ENCODE assay signal across 18 cellular contexts in genomic region chr9:122109035-122109813, GRCh38. TPM values are rescaled to one million over a fixed set of nuclear protein-coding genes. Genes with fewer than 3 reads are reported as not detected.
DNase-seq lines count a peak whose midpoint lies in the region; ATAC-seq and TF ChIP-seq lines count a peak whose summit lies in the region.
"Had no signal": no experiment of that assay in that cellular context is flagged by ENCODE, and none has a peak within 500 bp of the region (broad histone marks: within the 10 kb centered on the region; RNA-seq: fewer than 3 reads in every experiment).

No MANE protein-coding gene starts in this region.

- ATAC-seq in GM23338 (peak; percentile 70), GM18502 (IDR thresholded peaks at IDR 0.05; ENCODE audit: poor library complexity, unreplicated experiment) (no peak)

- no peaks in the 10 kb centered on the region for H3K4me1 ChIP-seq in GM23338 (ENCODE audit: insufficient read depth)
- H3K4me1 ChIP-seq in SJCRH30, result peaks cover 8% of the 10 kb centered on the region
- H3K4me1 ChIP-seq in neuronal stem cell (ENCODE audit: control insufficient read depth in 2 of 2, insufficient read depth in 1 of 2, low read depth in 1 of 2, low read length in 2 of 2), result peaks cover 13 to 15% of the 10 kb centered on the region in 2 donors
- H3K4me1 ChIP-seq: BLaER1 treated with 17β-estradiol and CSF1 and Interleukin-3, amounts not matched to agents 10 nM and 100 nM; HAP-1 had no signal

- H3K9me2 ChIP-seq in GM23338 (ENCODE audit: insufficient read depth), result 0 out of 2 replicates have a peak, but pooled peaks cover 3% of the 10 kb centered on the region

- H2BK120ac ChIP-seq in neuronal stem cell (ENCODE audit: low read depth, low read length), result no peak overlapping the region

- H3K14ac ChIP-seq in neuronal stem cell (ENCODE audit: low read length), result no peak overlapping the region

- CTCF ChIA-PET in HEK293T (lab: Yijun Ruan, JAX), result interaction anchor here (1.4 to 4.5 kb wide), 2 partner anchors 11 to 14 kb away, joined by 5 to 20 read pairs; no protein-coding TSS in a partner anchor

- H4K91ac ChIP-seq in neuronal stem cell (ENCODE audit: low read depth, low read length, poor library complexity), result no peak overlapping the region

- peak overlapping the region; percentile 48 for H3K18ac ChIP-seq in neuronal stem cell (ENCODE audit: low read length)

- H3K27ac Mint-ChIP-seq in GM23338, result no peak overlapping the region
- H3K27ac Mint-ChIP-seq in activated T-helper 2 cell treated with anti-CD3 and anti-CD28 coated beads, Interferon-gamma antibody, Interleukin-2, Interleukin-4, amounts not matched to agents 10 μg/mL and 5 μg/mL and 100 μg/mL, durations not matched to agents 14 hours and 24 hours and 36 hours, result no peak overlapping the region
- H3K27ac Mint-ChIP-seq: CD4-positive, CD25-positive, alpha-beta regulatory T cell; HFFc6 had no signal

- no peaks in the 10 kb centered on the region for H3K79me2 ChIP-seq in GM23338 (replicated peaks; ENCODE audit: insufficient read depth)

- no peaks in the 10 kb centered on the region for H3K36me3 ChIP-seq in GM23338 (ENCODE audit: insufficient read depth)
- no peaks in the 10 kb centered on the region for H3K36me3 ChIP-seq in SJCRH30
- no peaks in the 10 kb centered on the region for H3K36me3 ChIP-seq in neuronal stem cell (replicated peaks in 1 of 2; ENCODE audit: control insufficient read depth in 2 of 2, insufficient read depth in 2 of 2, low read length in 2 of 2)
- H3K36me3 ChIP-seq: BLaER1 treated with 17β-estradiol and CSF1 and Interleukin-3, amounts not matched to agents 10 nM and 100 nM; HAP-1 had no signal

- H4K20me1 ChIP-seq in GM23338 (replicated peaks; ENCODE audit: insufficient read depth), result no peaks in the 10 kb centered on the region
- H4K20me1 ChIP-seq: BLaER1 treated with 17β-estradiol and CSF1 and Interleukin-3, amounts not matched to agents 10 nM and 100 nM had no signal

- H3K4me1 Mint-ChIP-seq in GM23338, result peaks cover 26% of the 10 kb centered on the region
- no peaks in the 10 kb centered on the region for H3K4me1 Mint-ChIP-seq in activated T-helper 2 cell treated with anti-CD3 and anti-CD28 coated beads, Interferon-gamma antibody, Interleukin-2, Interleukin-4, amounts not matched to agents 10 μg/mL and 5 μg/mL and 100 μg/mL, durations not matched to agents 14 hours and 24 hours and 36 hours (ENCODE audit: low read depth)
- H3K4me1 Mint-ChIP-seq: CD4-positive, CD25-positive, alpha-beta regulatory T cell had no signal

- no peaks in the 10 kb centered on the region for H3K36me3 Mint-ChIP-seq in GM23338 (ENCODE audit: low read depth)
- no peaks in the 10 kb centered on the region for H3K36me3 Mint-ChIP-seq in activated T-helper 2 cell treated with anti-CD3 and anti-CD28 coated beads, Interferon-gamma antibody, Interleukin-2, Interleukin-4, amounts not matched to agents 10 μg/mL and 5 μg/mL and 100 μg/mL, durations not matched to agents 14 hours and 24 hours and 36 hours (ENCODE audit: low read depth)
- H3K36me3 Mint-ChIP-seq: CD4-positive, CD25-positive, alpha-beta regulatory T cell had no signal

- H2BK12ac ChIP-seq in neuronal stem cell (ENCODE audit: low read length), result no peak overlapping the region

- H2AFZ ChIP-seq in GM23338 (no peak overlapping the region), neuronal stem cell (ENCODE audit: low read length) (no peak overlapping the region)

- H3F3A ChIP-seq in GM23338 (replicated peaks; ENCODE audit: low read depth), result no peaks in the 10 kb centered on the region

- H2BK5ac ChIP-seq in neuronal stem cell (ENCODE audit: low read length), result peak overlapping the region; percentile 29

- H3K9ac ChIP-seq in neuronal stem cell (ENCODE audit: low read depth, low read length, poor library complexity), result no peak overlapping the region
- H3K9ac ChIP-seq: BLaER1 treated with 17β-estradiol and CSF1 and Interleukin-3, amounts not matched to agents 10 nM and 100 nM had no signal

- H3K27me3 ChIP-seq in GM23338 (ENCODE audit: insufficient read depth), result no peaks in the 10 kb centered on the region
- no peaks in the 10 kb centered on the region; the same call in 1 of the 2 replicates for H3K27me3 ChIP-seq in SJCRH30
- no peaks in the 10 kb centered on the region for H3K27me3 ChIP-seq in neuronal stem cell (ENCODE audit: control insufficient read depth in 3 of 3, insufficient read depth in 3 of 3, low read depth in 1 of 3, low read length in 3 of 3)
- H3K27me3 ChIP-seq: BLaER1 treated with 17β-estradiol and CSF1 and Interleukin-3, amounts not matched to agents 10 nM and 100 nM had no signal

- peak in 1 of 2 experiments; percentile 19; a peak in 1 of 4 replicates for TF ChIP-seq CTCF in GM23338 (conservative IDR thresholded peaks at IDR 0.05; ENCODE audit: low read depth in 2 of 2)

- no peaks in the 10 kb centered on the region for H3K79me1 ChIP-seq in neuronal stem cell (ENCODE audit: low read depth, low read length)

- H3K4me2 ChIP-seq in GM23338, result no peak overlapping the region
- no peak overlapping the region for H3K4me2 ChIP-seq in neuronal stem cell (ENCODE audit: insufficient read depth, low read length, poor library complexity, severe bottlenecking)
- H3K4me2 ChIP-seq: BLaER1 treated with 17β-estradiol and CSF1 and Interleukin-3, amounts not matched to agents 10 nM and 100 nM had no signal

- H3K27me3 Mint-ChIP-seq in GM23338 (ENCODE audit: insufficient read depth, low read depth, poor library complexity), result peaks cover 18% of the 10 kb centered on the region
- no peaks in the 10 kb centered on the region for H3K27me3 Mint-ChIP-seq in activated T-helper 2 cell treated with anti-CD3 and anti-CD28 coated beads, Interferon-gamma antibody, Interleukin-2, Interleukin-4, amounts not matched to agents 10 μg/mL and 5 μg/mL and 100 μg/mL, durations not matched to agents 14 hours and 24 hours and 36 hours (ENCODE audit: low read depth)

- H3K23ac ChIP-seq in neuronal stem cell (ENCODE audit: low read depth, low read length, poor library complexity), result no peak overlapping the region

- H3K27ac ChIP-seq in GM23338 (ENCODE audit: low read depth) (no peak overlapping the region), SJCRH30 (no peak overlapping the region), neuronal stem cell (replicated peaks; ENCODE audit: low read length) (no peak overlapping the region)
- H3K27ac ChIP-seq: 22Rv1; BLaER1 treated with 17β-estradiol and CSF1 and Interleukin-3, amounts not matched to agents 10 nM and 100 nM; HL-60 had no signal

- H3K4me3 Mint-ChIP-seq in GM23338, result no peak overlapping the region
- no peak overlapping the region for H3K4me3 Mint-ChIP-seq in activated T-helper 2 cell treated with anti-CD3 and anti-CD28 coated beads, Interferon-gamma antibody, Interleukin-2, Interleukin-4, amounts not matched to agents 10 μg/mL and 5 μg/mL and 100 μg/mL, durations not matched to agents 14 hours and 24 hours and 36 hours (ENCODE audit: low read depth)
- H3K4me3 Mint-ChIP-seq: CD4-positive, CD25-positive, alpha-beta regulatory T cell; HFFc6 had no signal

- H4K8ac ChIP-seq in neuronal stem cell (ENCODE audit: low read depth, low read length), result no peak overlapping the region

- POLR2A ChIA-PET in HEK293T (lab: Yijun Ruan, JAX), result no interaction called here

- peak; percentile 74 for DNase-seq in NCI-H82 (lab: John Stamatoyannopoulos, UW)
- no peak for DNase-seq in NCI-H82 treated with DMSO at 0.1 percent for 48 hours (lab: John Stamatoyannopoulos, UW; ENCODE audit: unreplicated experiment)
- no peak for DNase-seq in GM23338 (ENCODE audit: low spot score)
- DNase-seq in SJCRH30, result peak; percentile 77 to 82
- no peak for DNase-seq in neuronal stem cell (ENCODE audit: low spot score)
- DNase-seq in HEK293T (ENCODE audit: extremely low spot score), result no peak
- DNase-seq in activated T-helper 2 cell treated with anti-CD3 and anti-CD28 coated beads, Interferon-gamma antibody, Interleukin-2, Interleukin-4, amounts not matched to agents 10 μg/mL and 5 μg/mL and 100 μg/mL, durations not matched to agents 14 hours and 24 hours and 36 hours (ENCODE audit: low spot score), result no peak
- DNase-seq: CD4-positive, CD25-positive, alpha-beta regulatory T cell; DMS53; GF-D8; GOT3; HFFc6; KBM-7 had no signal

- 0 out of 3 replicates have a peak, but pooled peaks cover 3% of the 10 kb centered on the region for H3K9me3 Mint-ChIP-seq in GM23338
- H3K9me3 Mint-ChIP-seq in activated T-helper 2 cell treated with anti-CD3 and anti-CD28 coated beads, Interferon-gamma antibody, Interleukin-2, Interleukin-4, amounts not matched to agents 10 μg/mL and 5 μg/mL and 100 μg/mL, durations not matched to agents 14 hours and 24 hours and 36 hours, result peaks cover 2% of the 10 kb centered on the region

- H3K4me3 ChIP-seq in GM23338 (no peak overlapping the region), SJCRH30 (no peak overlapping the region), neuronal stem cell (ENCODE audit: low read length in 2 of 2) (no peak overlapping the region)
- H3K4me3 ChIP-seq: BLaER1 treated with 17β-estradiol and CSF1 and Interleukin-3, amounts not matched to agents 10 nM and 100 nM; HAP-1 had no signal

- intact Hi-C loops in activated T-helper 2 cell treated with anti-CD3 and anti-CD28 coated beads, Interferon-gamma antibody, Interleukin-2, Interleukin-4, amounts not matched to agents 10 μg/mL and 5 μg/mL and 100 μg/mL, durations not matched to agents 14 hours and 24 hours and 36 hours (cut with micrococcal nuclease), result no loop called here

- H2BK15ac ChIP-seq in neuronal stem cell (ENCODE audit: low read length), result peak overlapping the region; percentile 82

- H3K4ac ChIP-seq in neuronal stem cell (ENCODE audit: low read length), result no peak overlapping the region

- H3K9me3 ChIP-seq in SJCRH30 (replicated peaks) (no peaks in the 10 kb centered on the region; the same call in 1 of the 2 replicates), neuronal stem cell (replicated peaks in 1 of 2; ENCODE audit: control insufficient read depth in 2 of 2, insufficient read depth in 1 of 2, low read depth in 1 of 2, low read length in 2 of 2) (peaks cover 0 to under 1% of the 10 kb centered on the region in 2 donors)
- H3K9me3 ChIP-seq: HAP-1 had no signal

- peak overlapping the region; percentile 24 for H2AK5ac ChIP-seq in neuronal stem cell (ENCODE audit: low read depth, low read length)

- WGBS in neuronal stem cell (ENCODE audit: extremely low coverage in 2 of 2, insufficient read length in 2 of 2, insufficient replicate concordance in 1 of 2), 2 donors, result no CpG with 5 or more reads among the region's 3 CpGs

RNA-seq across cellular contexts. Expression of gene TTLL11, which starts 16.1 kb away (rescaled TPM):
- 1.4 and 1.7 TPM in 2 replicates for total RNA-seq in GM23338 (2014; rRNA removed; shearing (Covaris generic))
- polyA plus RNA-seq in GM23338 (2016; fragmentation: Nextera tagmentation; extraction: Ambion mirVana), result 0.37 and 0.57 TPM in 2 replicates
- 4.8 and 8.8 TPM in 2 replicates for total RNA-seq in SJCRH30 (2014; rRNA removed; shearing (Covaris generic))
- polyA plus RNA-seq in neuronal stem cell (2013, experiment 1 of 2), result 2.0 TPM
- polyA plus RNA-seq in neuronal stem cell (2013, experiment 2 of 2), result 1.4 TPM
- total RNA-seq in activated T-helper 2 cell treated with anti-CD3 and anti-CD28 coated beads, Interferon-gamma antibody, Interleukin-2, Interleukin-4, amounts not matched to agents 10 μg/mL and 5 μg/mL and 100 μg/mL, durations not matched to agents 14 hours and 24 hours and 36 hours, result 2.2 and 2.4 TPM in 2 replicates

RNA-seq across cellular contexts. Expression of gene NDUFA8, which starts 50.4 kb away (rescaled TPM):
- total RNA-seq in GM23338 (2014; rRNA removed; shearing (Covaris generic)), result 36.6 and 39.7 TPM in 2 replicates
- polyA plus RNA-seq in GM23338 (2016; fragmentation: Nextera tagmentation; extraction: Ambion mirVana), result 139 and 144 TPM in 2 replicates
- total RNA-seq in SJCRH30 (2014; rRNA removed; shearing (Covaris generic)), result 96.1 and 98.8 TPM in 2 replicates
- polyA plus RNA-seq in neuronal stem cell (2013, experiment 1 of 2), result 74.6 TPM
- polyA plus RNA-seq in neuronal stem cell (2013, experiment 2 of 2), result 76.8 TPM
- total RNA-seq in activated T-helper 2 cell treated with anti-CD3 and anti-CD28 coated beads, Interferon-gamma antibody, Interleukin-2, Interleukin-4, amounts not matched to agents 10 μg/mL and 5 μg/mL and 100 μg/mL, durations not matched to agents 14 hours and 24 hours and 36 hours, result 45.4 and 48.7 TPM in 2 replicates

RNA-seq across cellular contexts. Expression of gene MORN5, which starts 50.5 kb away (rescaled TPM):
- total RNA-seq in GM23338 (2014; rRNA removed; shearing (Covaris generic)), result not detected in 2 replicates
- polyA plus RNA-seq in GM23338 (2016; fragmentation: Nextera tagmentation; extraction: Ambion mirVana), result not detected in 2 replicates
- not detected in 2 replicates for total RNA-seq in SJCRH30 (2014; rRNA removed; shearing (Covaris generic))
- 0.61 TPM for polyA plus RNA-seq in neuronal stem cell (2013, experiment 1 of 2)
- polyA plus RNA-seq in neuronal stem cell (2013, experiment 2 of 2), result 1.4 TPM
- not detected in 2 replicates for total RNA-seq in activated T-helper 2 cell treated with anti-CD3 and anti-CD28 coated beads, Interferon-gamma antibody, Interleukin-2, Interleukin-4, amounts not matched to agents 10 μg/mL and 5 μg/mL and 100 μg/mL, durations not matched to agents 14 hours and 24 hours and 36 hours
- total RNA-seq: CD4-positive, CD25-positive, alpha-beta regulatory T cell; HFFc6 had no signal
- polyA plus RNA-seq: CD4-positive, CD25-positive, alpha-beta regulatory T cell had no signal

Comparison
In these comparisons a context has a peak if more than half of its experiments do, and no peak if none do; other contexts are left out.
1. DNase-seq: peak in NCI-H82 (single experiment) and SJCRH30 (2 of 2); none in NCI-H82 treated with DMSO at 0.1 percent for 48 hours (single experiment), GM23338 (single experiment), neuronal stem cell (single experiment), HEK293T (single experiment) and activated T-helper 2 cell treated with anti-CD3 and anti-CD28 coated beads, Interferon-gamma antibody, Interleukin-2, Interleukin-4, amounts not matched to agents 10 μg/mL and 5 μg/mL and 100 μg/mL, durations not matched to agents 14 hours and 24 hours and 36 hours (single experiment).